8 cellular contexts compared by ENCODE assay signal in the genomic region with DNA sequence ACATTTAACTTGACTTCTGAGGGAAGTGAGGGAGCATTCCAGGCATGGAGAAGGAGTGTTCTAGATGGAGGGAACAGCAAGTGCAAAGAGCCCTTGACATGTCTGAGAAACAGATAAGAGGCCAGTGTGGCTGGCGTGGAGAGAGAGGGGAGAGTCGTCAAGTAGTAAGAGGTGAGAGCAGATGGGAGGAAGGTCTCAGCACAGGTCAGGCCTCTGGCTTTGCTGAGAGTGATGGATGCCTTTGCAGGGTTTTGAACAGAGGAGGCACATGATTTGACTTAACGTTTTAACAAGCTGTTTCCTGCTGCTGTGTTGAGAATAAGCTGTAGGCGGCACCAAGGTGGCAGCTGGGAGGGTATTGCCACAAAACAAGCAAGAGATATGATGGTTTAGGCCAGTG.
A peak's percentile ranks its signal among the peaks of the same experiment; 100 is the strongest.
DNase-seq lines count a peak whose midpoint lies in the region; ATAC-seq and TF ChIP-seq lines count a peak whose summit lies in the region.

No MANE protein-coding gene starts in this region.

- H3K4me3 ChIP-seq in lung = no peak overlapping the region
- H3K4me3 ChIP-seq in CD4-positive, alpha-beta memory T cell (ENCODE audit: low read length in 2 of 2) = no peak overlapping the region

- no peak overlapping the region for H3K4me2 ChIP-seq in H9 (ENCODE audit: insufficient read depth, insufficient read length, low read length)

- H3K27me3 ChIP-seq in H9 (ENCODE audit: insufficient read depth, low read length) (no peaks in the 10 kb centered on the region), lung (ENCODE audit: control insufficient read depth, insufficient read depth) (no peaks in the 10 kb centered on the region)
- no peaks in the 10 kb centered on the region for H3K27me3 ChIP-seq in CD4-positive, alpha-beta memory T cell (ENCODE audit: insufficient read depth, low read length)

- no peak overlapping the region for H3K4me3 Mint-ChIP-seq in H9
- H3K4me3 Mint-ChIP-seq in CD4-positive, alpha-beta memory T cell = no peak overlapping the region

- peak overlapping the region; percentile 74 for H3K14ac ChIP-seq in H9 (ENCODE audit: insufficient read depth, low read length)

- no peak overlapping the region for H2BK5ac ChIP-seq in H9 (ENCODE audit: insufficient read length, low read length)

- H4K20me1 ChIP-seq in H9 (ENCODE audit: control insufficient read depth, insufficient read depth, insufficient read length) = no peaks in the 10 kb centered on the region

- H3K9me3 ChIP-seq in H9 (ENCODE audit: control insufficient read depth, low read depth, low read length) (no peaks in the 10 kb centered on the region), lung (ENCODE audit: control insufficient read depth in 2 of 2, insufficient read depth in 1 of 2, low read length in 1 of 2) (peaks cover 0 to 2% of the 10 kb centered on the region in 2 donors)
- H3K9me3 ChIP-seq in CD4-positive, alpha-beta memory T cell (ENCODE audit: control insufficient read depth in 1 of 2, low read length in 2 of 2) = no peaks in the 10 kb centered on the region

- H3K27ac ChIP-seq in 22Rv1 = peak overlapping the region; percentile 64
- no peak overlapping the region for H3K27ac ChIP-seq in H9 (ENCODE audit: insufficient read length, low read depth, low read length)
- H3K27ac ChIP-seq in angular gyrus (ENCODE audit: low read depth, low read length) = peak overlapping the region; percentile 54
- peak overlapping the region; percentile 55 to 62 for H3K27ac ChIP-seq in lung (ENCODE audit: low read depth in 1 of 2, low read length in 1 of 2)
- H3K27ac ChIP-seq in CD4-positive, alpha-beta memory T cell (ENCODE audit: low read depth, low read length) = no peak overlapping the region

- no peaks in the 10 kb centered on the region for H3K79me1 ChIP-seq in H9 (ENCODE audit: insufficient read depth, low read depth, low read length, poor library complexity, severe bottlenecking)

- no peak overlapping the region for H3T11ph ChIP-seq in H9 (ENCODE audit: low read length)

- CTCF ChIA-PET in CD4-positive, alpha-beta memory T cell (lab: Charles Lee; ENCODE audit: partially characterized antibody) = interaction anchor here (0.8 kb wide), 1 partner anchor 11 kb away, joined by 4 read pairs; no protein-coding TSS in a partner anchor

- DNase-seq in H9 (peak; percentile 44), lung (ENCODE audit: low spot score) (peak; percentile 70), germinal center (ENCODE audit: low spot score) (no peak), kidney glomerular epithelial cell (lab: John Stamatoyannopoulos, UW) (no peak), NCI-H1930 (lab: John Stamatoyannopoulos, UW) (no peak)
- DNase-seq in CD4-positive, alpha-beta memory T cell = no peak

- no peak overlapping the region for H2BK15ac ChIP-seq in H9 (ENCODE audit: low read depth, low read length)

- H3K56ac ChIP-seq in H9 (ENCODE audit: insufficient read length, low read depth, low read length) = no peak overlapping the region

- no CpG with 5 or more reads among the region's 4 CpGs for WGBS in H9 (ENCODE audit: extremely low coverage, insufficient read length, low lambda C conversion rate)
- 24 to 36% methylated on average over 4 of the region's 4 CpGs for WGBS in lung, 2 donors

- H4K5ac ChIP-seq in H9 (ENCODE audit: insufficient read length, low read depth, low read length) = no peak overlapping the region

- H3K23ac ChIP-seq in H9 (ENCODE audit: insufficient read length, low read depth, low read length) = no peak overlapping the region

- ATAC-seq in lung (ENCODE audit: insufficient read depth, low FRiP score) = peak; percentile 64

- peak overlapping the region; percentile 25 for H2AFZ ChIP-seq in H9 (ENCODE audit: low read length)

- H3K79me2 ChIP-seq in H9 (ENCODE audit: insufficient read depth, low read length) = peaks cover 1% of the 10 kb centered on the region; the same call in 1 of the 2 replicates

- H3K4me1 ChIP-seq in H9 (ENCODE audit: insufficient read depth, low read length) (peaks cover 11% of the 10 kb centered on the region; the same call in 1 of the 2 replicates), lung (ENCODE audit: control insufficient read depth in 2 of 2, insufficient read depth in 2 of 2, low read length in 2 of 2) (peaks cover 13 to 35% of the 10 kb centered on the region in 2 donors)
- H3K4me1 ChIP-seq in CD4-positive, alpha-beta memory T cell (ENCODE audit: insufficient read depth, low read length) = peaks cover 31% of the 10 kb centered on the region

- intact Hi-C loops in CD4-positive, alpha-beta memory T cell (cut with micrococcal nuclease) = no loop called here

- no peak overlapping the region for H3K9ac ChIP-seq in H9 (ENCODE audit: extremely low read depth, insufficient read length, low read length)

- H2BK120ac ChIP-seq in H9 (ENCODE audit: low read depth, low read length, poor library complexity, severe bottlenecking) = no peak overlapping the region

- peaks cover 5 to 14% of the 10 kb centered on the region in 2 experiments for H3K9me3 Mint-ChIP-seq in H9
- peaks cover 0 to 14% (median 8%) of the 10 kb centered on the region in 8 donors for H3K9me3 Mint-ChIP-seq in CD4-positive, alpha-beta memory T cell

- no peak overlapping the region for H2AK5ac ChIP-seq in H9 (ENCODE audit: insufficient read length, low read length)

- H3K36me3 ChIP-seq in lung (ENCODE audit: control insufficient read depth in 2 of 2, insufficient read depth in 2 of 2, low read length in 2 of 2) = no peaks in the 10 kb centered on the region
- no peaks in the 10 kb centered on the region for H3K36me3 ChIP-seq in CD4-positive, alpha-beta memory T cell (ENCODE audit: insufficient read depth, low read length)

- no peak overlapping the region for H4K8ac ChIP-seq in H9 (replicated peaks; ENCODE audit: insufficient read length, low read depth, low read length)

- no peak overlapping the region for H3K4ac ChIP-seq in H9 (ENCODE audit: low read depth, low read length)

- peaks cover 29 to 33% of the 10 kb centered on the region in 2 experiments for H3K4me1 Mint-ChIP-seq in H9
- H3K4me1 Mint-ChIP-seq in CD4-positive, alpha-beta memory T cell = peaks cover 40 to 63% (median 50%) of the 10 kb centered on the region in 4 donors

- H2BK20ac ChIP-seq in H9 (ENCODE audit: low read depth, low read length, poor library complexity, severe bottlenecking) = peak overlapping the region; percentile 1

- no peaks in the 10 kb centered on the region; the same call in 1 of the 2 replicates for H3K27me3 Mint-ChIP-seq in H9 (ENCODE audit: low read depth)
- H3K27me3 Mint-ChIP-seq in CD4-positive, alpha-beta memory T cell = no peaks in the 10 kb centered on the region

- no peak overlapping the region for H2BK12ac ChIP-seq in H9 (ENCODE audit: insufficient read length, low read depth, low read length)

- no peak overlapping the region for H3K18ac ChIP-seq in H9 (ENCODE audit: insufficient read length, low read depth, low read length)

- POLR2A ChIA-PET in CD4-positive, alpha-beta memory T cell (lab: Charles Lee; ENCODE audit: partially characterized antibody) = no interaction called here

- H4K91ac ChIP-seq in H9 (ENCODE audit: insufficient read length, low read depth, low read length) = no peak overlapping the region

- H3K36me3 Mint-ChIP-seq in H9 (ENCODE audit: insufficient read depth in 1 of 3, low read depth in 3 of 3) = peaks cover 6 to 14% (median 8%) of the 10 kb centered on the region in 3 experiments
- H3K36me3 Mint-ChIP-seq in CD4-positive, alpha-beta memory T cell = peaks cover 11 to 16% of the 10 kb centered on the region in 2 donors

- TF ChIP-seq CTCF in 22Rv1 (IDR thresholded peaks at IDR 0.05) (no peak), H9 (conservative IDR thresholded peaks at IDR 0.05) (no peak), lung (IDR thresholded peaks at IDR 0.05; ENCODE audit: control extremely low read depth, extremely low read depth) (no peak)

- peak overlapping the region; percentile 5 to 88 (median 34) for H3K27ac Mint-ChIP-seq in H9
- peak overlapping the region in 2 of 7 donors; percentile 37 to 49 for H3K27ac Mint-ChIP-seq in CD4-positive, alpha-beta memory T cell

- no peaks in the 10 kb centered on the region for H3K23me2 ChIP-seq in H9 (ENCODE audit: insufficient read length, low read depth, low read length, poor library complexity, severe bottlenecking)

Comparison
In these comparisons a context has a peak if more than half of its experiments do, and no peak if none do; other contexts are left out.
1. H3K27ac ChIP-seq: peak in 22Rv1 (single experiment), angular gyrus (single experiment) and lung (2 of 2); none in H9 (single experiment) and CD4-positive, alpha-beta memory T cell (single experiment).
2. DNase-seq: peak in H9 (single experiment) and lung (single experiment); none in germinal center (single experiment), CD4-positive, alpha-beta memory T cell (0 of 5), kidney glomerular epithelial cell (single experiment) and NCI-H1930 (0 of 2).